ENCODE assay signal across 1 cellular context in the genomic region with DNA sequence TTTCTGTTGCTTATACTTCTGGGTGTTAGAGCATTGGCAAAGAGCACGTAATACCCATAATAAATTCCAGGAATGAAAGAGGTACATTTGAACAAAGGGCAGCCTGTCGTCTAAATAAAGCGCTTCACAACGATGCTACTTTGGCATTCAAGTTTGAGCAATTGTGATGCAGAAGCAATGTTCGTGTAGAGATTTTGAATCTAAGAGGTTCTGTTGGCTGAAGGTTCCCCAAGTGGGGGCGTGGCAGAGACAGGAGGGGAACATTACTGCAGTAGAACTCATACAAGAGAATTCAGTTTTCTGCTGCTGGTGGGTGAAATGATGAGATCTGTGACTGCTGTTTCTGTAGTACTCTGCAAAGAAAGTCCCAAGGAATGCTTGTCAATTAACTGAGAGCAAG.
A peak's percentile ranks its signal among the peaks of the same experiment; 100 is the strongest.
TF ChIP-seq lines count a peak whose summit lies in the region.

No MANE protein-coding gene starts in this region.

TF ChIP-seq in H1, 55 proteins besides CTCF, POLR2A, EP300 and RAD21:
- no peak for TF ChIP-seq HDAC6 (IDR thresholded peaks at IDR 0.05; ENCODE audit: low read depth, low read length)
- TF ChIP-seq TCF12 (IDR thresholded peaks at IDR 0.05; ENCODE audit: low read depth, low read length): no peak
- TF ChIP-seq MAFK (IDR thresholded peaks at IDR 0.05; ENCODE audit: low read depth, low read length): no peak
- TF ChIP-seq BACH1 (IDR thresholded peaks at IDR 0.05; ENCODE audit: low read length): no peak
- peak; percentile 28; the same call in 1 of the 2 replicates for TF ChIP-seq POLR2AphosphoS5 (IDR thresholded peaks at IDR 0.05; ENCODE audit: low read depth, low read length)
